1 cellular context compared by ENCODE assay signal in the genomic region with DNA sequence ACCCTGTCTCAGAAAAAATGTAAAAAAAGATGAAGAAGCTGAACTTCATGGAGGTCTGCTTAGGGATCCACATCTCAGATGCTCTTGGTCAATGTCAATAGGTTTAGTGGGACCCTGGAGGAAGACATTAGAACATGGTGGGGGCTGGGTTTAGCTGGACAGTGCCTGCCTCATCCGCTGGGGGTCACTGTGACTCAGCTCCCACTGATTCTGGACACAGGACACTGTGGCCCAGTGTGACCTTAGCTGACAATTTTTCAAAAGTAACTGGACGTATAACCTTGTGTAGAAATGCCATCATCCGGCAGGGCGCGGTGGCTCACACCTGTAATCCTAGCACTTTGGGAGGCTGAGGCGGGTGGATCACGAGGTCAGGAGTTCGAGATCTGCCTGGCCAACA.
TF ChIP-seq lines count a peak whose summit lies in the region.

No MANE protein-coding gene starts in this region.

TF ChIP-seq in WTC11, 78 proteins besides CTCF, POLR2A, EP300 and RAD21 (continued from another document):
- TF ChIP-seq, protein P1, sequence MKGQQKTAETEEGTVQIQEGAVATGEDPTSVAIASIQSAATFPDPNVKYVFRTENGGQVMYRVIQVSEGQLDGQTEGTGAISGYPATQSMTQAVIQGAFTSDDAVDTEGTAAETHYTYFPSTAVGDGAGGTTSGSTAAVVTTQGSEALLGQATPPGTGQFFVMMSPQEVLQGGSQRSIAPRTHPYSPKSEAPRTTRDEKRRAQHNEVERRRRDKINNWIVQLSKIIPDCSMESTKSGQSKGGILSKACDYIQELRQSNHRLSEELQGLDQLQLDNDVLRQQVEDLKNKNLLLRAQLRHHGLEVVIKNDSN (CRISPR knock-in tag; IDR thresholded peaks at IDR 0.05) = no peak
TF ChIP-seq in WTC11: peak in this region for 0.
